Comparison of ENCODE assay signal across 22 cellular contexts in the genomic region with DNA sequence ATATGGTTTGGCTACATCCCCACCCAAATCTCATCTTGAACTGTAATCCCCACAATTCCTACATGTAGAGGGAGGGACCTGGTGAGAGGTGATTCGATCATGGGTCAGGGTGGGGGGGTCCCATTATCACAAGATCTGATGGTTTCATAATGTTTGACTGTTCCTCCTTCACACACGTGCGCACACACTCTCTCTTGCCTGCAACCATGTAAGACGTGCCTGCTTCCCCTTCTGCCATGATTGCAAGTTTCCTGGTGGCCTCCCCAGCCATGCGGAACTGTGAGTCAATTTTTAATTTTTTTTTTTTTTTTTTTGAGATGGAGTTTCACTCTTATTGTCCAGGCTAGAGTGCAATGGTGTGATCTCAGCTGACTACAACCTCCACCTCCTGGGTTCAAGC.
"Had no signal": no experiment of that assay in that cellular context is flagged by ENCODE, and none has a peak within 500 bp of the region (broad histone marks: within the 10 kb centered on the region; RNA-seq: fewer than 3 reads in every experiment).

No MANE protein-coding gene starts in this region.

- H3K27me3 ChIP-seq: colonic mucosa, dorsolateral prefrontal cortex, esophagus muscularis mucosa, gastrocnemius medialis, tibial artery had no signal

- H3K27me3 Mint-ChIP-seq: activated CD4-positive, alpha-beta memory T cell treated with anti-CD3 and anti-CD28 coated beads for 36 hours; activated naive CD4-positive, alpha-beta T cell treated with anti-CD3 and anti-CD28 coated beads, Interleukin-2, amount 10 ng/mL, durations not matched to agents 7 days and 5 days; effector memory CD8-positive, alpha-beta T cell; stimulated activated naive CD8-positive, alpha-beta T cell treated with anti-CD3 and anti-CD28 coated beads, Interleukin-15, amount 100 ng/mL, for 72 hours had no signal

- ATAC-seq: effector memory CD8-positive, alpha-beta T cell; gastrocnemius medialis; left ventricle myocardium superior; right cardiac atrium; stimulated activated naive CD8-positive, alpha-beta T cell treated with anti-CD3 and anti-CD28 coated beads, Interleukin-15, amount 100 ng/mL, for 72 hours had no signal

- H3K4me3 Mint-ChIP-seq: activated CD4-positive, alpha-beta memory T cell treated with anti-CD3 and anti-CD28 coated beads for 36 hours; activated naive CD4-positive, alpha-beta T cell treated with anti-CD3 and anti-CD28 coated beads, Interleukin-2, amount 10 ng/mL, durations not matched to agents 7 days and 5 days; effector memory CD8-positive, alpha-beta T cell; stimulated activated naive CD8-positive, alpha-beta T cell treated with anti-CD3 and anti-CD28 coated beads, Interleukin-15, amount 100 ng/mL, for 72 hours had no signal

- H3K27ac ChIP-seq: colonic mucosa, dorsolateral prefrontal cortex, esophagus muscularis mucosa, gastrocnemius medialis, parathyroid adenoma, tibial artery had no signal

- H3K9me3 Mint-ChIP-seq: activated CD4-positive, alpha-beta memory T cell treated with anti-CD3 and anti-CD28 coated beads for 36 hours; activated naive CD4-positive, alpha-beta T cell treated with anti-CD3 and anti-CD28 coated beads, Interleukin-2, amount 10 ng/mL, durations not matched to agents 7 days and 5 days; effector memory CD8-positive, alpha-beta T cell; stimulated activated naive CD8-positive, alpha-beta T cell treated with anti-CD3 and anti-CD28 coated beads, Interleukin-15, amount 100 ng/mL, for 72 hours had no signal

- H3K27ac Mint-ChIP-seq: activated CD4-positive, alpha-beta memory T cell treated with anti-CD3 and anti-CD28 coated beads for 36 hours; activated naive CD4-positive, alpha-beta T cell treated with anti-CD3 and anti-CD28 coated beads, Interleukin-2, amount 10 ng/mL, durations not matched to agents 7 days and 5 days had no signal

- DNase-seq: activated CD4-positive, alpha-beta memory T cell treated with anti-CD3 and anti-CD28 coated beads for 36 hours; activated CD4-positive, alpha-beta T cell treated with anti-CD3 and anti-CD28 coated beads for 48 hours; activated naive CD4-positive, alpha-beta T cell treated with anti-CD3 and anti-CD28 coated beads, Interleukin-2, amount 10 ng/mL, durations not matched to agents 7 days and 5 days; activated T-cell treated with anti-CD3 and anti-CD28 coated beads, Interleukin-2, amount 50 U/mL, for 48 hours; amygdala; colonic mucosa; dorsolateral prefrontal cortex; effector memory CD8-positive, alpha-beta T cell; gastrocnemius medialis; head of caudate nucleus; hypothalamus; left ventricle myocardium superior; mammary epithelial cell; midbrain; nucleus accumbens; right cardiac atrium; stimulated activated CD4-positive, alpha-beta T cell treated with anti-CD3 and anti-CD28 coated beads, Interleukin-4, amount 100 ng/mL, for 24 hours; stimulated activated naive CD8-positive, alpha-beta T cell treated with anti-CD3 and anti-CD28 coated beads, Interleukin-15, amount 100 ng/mL, for 72 hours; T1000; tibial artery had no signal

- H3K4me3 ChIP-seq: colonic mucosa, dorsolateral prefrontal cortex, esophagus muscularis mucosa, gastrocnemius medialis, tibial artery had no signal

- H3K9me3 ChIP-seq: colonic mucosa, esophagus muscularis mucosa, gastrocnemius medialis, tibial artery had no signal
